ENCODE assay signal across 1 cellular context in the genomic region with DNA sequence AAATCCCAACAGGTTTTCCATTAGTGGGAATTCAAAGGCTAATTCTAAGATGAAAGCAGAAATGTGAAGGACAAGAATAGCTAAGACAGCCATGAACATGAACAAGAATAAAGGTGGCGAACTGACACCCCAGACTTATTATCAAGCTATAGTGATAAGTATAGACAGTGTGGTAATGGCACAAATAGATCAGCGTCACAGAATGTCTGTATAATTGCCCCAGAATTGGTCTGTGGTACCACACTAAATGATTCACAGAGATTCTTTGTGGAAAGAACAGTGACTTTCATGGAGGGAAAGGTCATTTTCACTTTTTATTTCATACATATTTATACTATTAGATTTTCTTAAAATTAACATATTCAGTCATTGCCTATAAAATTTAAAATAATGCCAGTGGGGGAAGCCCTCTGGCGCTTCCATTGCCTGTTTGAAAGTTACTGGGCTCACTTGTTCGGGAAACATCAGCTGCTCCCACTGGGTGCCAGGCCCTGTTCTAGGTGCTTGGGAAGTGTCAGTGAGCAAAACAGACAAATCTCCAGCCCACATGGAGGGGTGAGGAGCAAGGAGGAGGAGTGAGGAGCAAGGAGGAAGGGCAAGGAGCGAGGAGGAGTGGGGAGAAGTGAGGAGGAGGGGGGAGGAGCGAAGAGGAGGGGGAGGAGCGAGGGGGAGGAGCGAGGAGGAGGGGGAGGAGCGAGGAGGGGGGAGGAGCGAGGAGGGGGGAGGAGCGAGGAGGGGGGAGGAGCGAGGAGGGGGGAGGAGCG.
TF ChIP-seq lines count a peak whose summit lies in the region.

No MANE protein-coding gene starts in this region.

TF ChIP-seq in K562, 482 proteins besides CTCF, POLR2A, EP300 and RAD21:
- TF ChIP-seq EGR1 (conservative IDR thresholded peaks at IDR 0.05) (0 out of 2 replicates have a peak, but pooled peaks have one; percentile 23), ZNF3 (CRISPR knock-in tag; IDR thresholded peaks at IDR 0.05) (no peak), ARID2 (IDR thresholded peaks at IDR 0.05) (no peak), ZNF263 (CRISPR knock-in tag; IDR thresholded peaks at IDR 0.05; ENCODE audit: borderline replicate concordance) (peak; percentile 97), SREBF1 (IDR thresholded peaks at IDR 0.05; ENCODE audit: borderline replicate concordance, low read depth, low read length) (no peak), CBX5 (IDR thresholded peaks at IDR 0.05; ENCODE audit: borderline replicate concordance, low read depth) (peak; percentile 73; the same call in 1 of the 2 replicates), HNRNPL (IDR thresholded peaks at IDR 0.05; ENCODE audit: low read depth, low read length) (no peak)
- TF ChIP-seq, protein P1, sequence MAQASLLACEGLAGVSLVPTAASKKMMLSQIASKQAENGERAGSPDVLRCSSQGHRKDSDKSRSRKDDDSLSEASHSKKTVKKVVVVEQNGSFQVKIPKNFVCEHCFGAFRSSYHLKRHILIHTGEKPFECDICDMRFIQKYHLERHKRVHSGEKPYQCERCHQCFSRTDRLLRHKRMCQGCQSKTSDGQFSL (CRISPR knock-in tag; IDR thresholded peaks at IDR 0.05) = no peak
- TF ChIP-seq, protein P1 (tag; IDR thresholded peaks at IDR 0.05) = 0 out of 4 replicates have a peak, but pooled peaks of 1 of the 2 experiments have one; percentile 30
